In genomic region chr5:139177809-139178581, GRCh38 we compare ENCODE assay signal across 8 cellular contexts. TPM values are rescaled to one million over a fixed set of nuclear protein-coding genes. Genes with fewer than 3 reads are reported as not detected.
DNase-seq lines count a peak whose midpoint lies in the region; ATAC-seq and TF ChIP-seq lines count a peak whose summit lies in the region.

No MANE protein-coding gene starts in this region.

- CTCF ChIA-PET in activated CD8-positive, alpha-beta T cell treated with anti-CD3 and anti-CD28 coated beads, Interleukin-2, amount 10 ng/mL, durations not matched to agents 7 days and 5 days (lab: Charles Lee): interaction anchor here (0.7 kb wide), 1 partner anchor 50 kb away, joined by 3 read pairs; no protein-coding TSS in a partner anchor

- no peak overlapping the region for H4K91ac ChIP-seq in mesenchymal stem cell (ENCODE audit: low read length)

- H3K4me3 Mint-ChIP-seq in activated CD8-positive, alpha-beta T cell treated with anti-CD3 and anti-CD28 coated beads, Interleukin-2, amount 10 ng/mL, durations not matched to agents 7 days and 5 days: no peak overlapping the region

- peaks cover 4% of the 10 kb centered on the region for H3K4me1 Mint-ChIP-seq in activated CD8-positive, alpha-beta T cell treated with anti-CD3 and anti-CD28 coated beads, Interleukin-2, amount 10 ng/mL, durations not matched to agents 7 days and 5 days (ENCODE audit: low read depth)

- no peak overlapping the region for H3K4ac ChIP-seq in mesenchymal stem cell (ENCODE audit: low read depth in 1 of 2, low read length in 2 of 2)

- DNase-seq in HUDEP-2 (lab: John Stamatoyannopoulos, UW; ENCODE audit: unreplicated experiment in 76 of 76): peak in 57 of 76 experiments; percentile 11 to 71 (median 37)
- DNase-seq in activated CD8-positive, alpha-beta T cell treated with anti-CD3 and anti-CD28 coated beads, Interleukin-2, amount 10 ng/mL, durations not matched to agents 7 days and 5 days: no peak
- DNase-seq in mesenchymal stem cell: peak; percentile 29
- no peak for DNase-seq in kidney glomerular epithelial cell (lab: John Stamatoyannopoulos, UW)
- no peak for DNase-seq in effector CD4-positive, alpha-beta T cell
- DNase-seq in dedifferentiated amniotic fluid mesenchymal stem cell (ENCODE audit: extremely low spot score): no peak
- DNase-seq in GM20000 (ENCODE audit: low spot score): no peak

- H2AFZ ChIP-seq in mesenchymal stem cell (ENCODE audit: low read depth, low read length): no peak overlapping the region

- peaks cover 5% of the 10 kb centered on the region for H3K4me1 ChIP-seq in mesenchymal stem cell (ENCODE audit: control insufficient read depth, insufficient read depth, low read depth, low read length)

- H3K79me1 ChIP-seq in mesenchymal stem cell (replicated peaks; ENCODE audit: low read length, poor library complexity, severe bottlenecking): peaks cover 36% of the 10 kb centered on the region

- H3K36me3 ChIP-seq in mesenchymal stem cell (ENCODE audit: control insufficient read depth in 1 of 2, insufficient read depth in 2 of 2, low read depth in 1 of 2, low read length in 2 of 2): no peaks in the 10 kb centered on the region

- no peak overlapping the region for H3K23ac ChIP-seq in mesenchymal stem cell (ENCODE audit: low read length in 2 of 2)

- WGBS in mesenchymal stem cell: 100% methylated on average over 1 of the region's 1 CpG

- H2BK120ac ChIP-seq in mesenchymal stem cell (ENCODE audit: low read depth, low read length): no peak overlapping the region

- H3K9ac ChIP-seq in mesenchymal stem cell (ENCODE audit: low read length): peak overlapping the region; percentile 53

- H3K27ac ChIP-seq in mesenchymal stem cell (ENCODE audit: low read length, poor library complexity, severe bottlenecking): no peak overlapping the region

- no peak overlapping the region for H3K14ac ChIP-seq in mesenchymal stem cell (ENCODE audit: low read length in 2 of 2)

- no peak overlapping the region for H2BK5ac ChIP-seq in mesenchymal stem cell (ENCODE audit: low read depth, low read length, poor library complexity, severe bottlenecking)

- H3K18ac ChIP-seq in mesenchymal stem cell (ENCODE audit: low read depth in 1 of 2, low read length in 2 of 2): no peak overlapping the region

- no peaks in the 10 kb centered on the region for H3K9me3 ChIP-seq in mesenchymal stem cell (ENCODE audit: control insufficient read depth, low read length)

- no peak for TF ChIP-seq CTCF in GM20000 (IDR thresholded peaks at IDR 0.05; ENCODE audit: extremely low read depth, missing control alignments)

- no peak overlapping the region for H3K4me2 ChIP-seq in mesenchymal stem cell (ENCODE audit: low read length, poor library complexity, severe bottlenecking)

- no peak overlapping the region for H2BK15ac ChIP-seq in mesenchymal stem cell (ENCODE audit: low read depth, poor library complexity, severe bottlenecking)

- no peaks in the 10 kb centered on the region for H3K9me3 Mint-ChIP-seq in activated CD8-positive, alpha-beta T cell treated with anti-CD3 and anti-CD28 coated beads, Interleukin-2, amount 10 ng/mL, durations not matched to agents 7 days and 5 days (ENCODE audit: insufficient read depth)

- no peak overlapping the region for H2BK12ac ChIP-seq in mesenchymal stem cell (ENCODE audit: low read length in 2 of 2)

- peak overlapping the region; percentile 54 for H3K27ac Mint-ChIP-seq in activated CD8-positive, alpha-beta T cell treated with anti-CD3 and anti-CD28 coated beads, Interleukin-2, amount 10 ng/mL, durations not matched to agents 7 days and 5 days

- H3K27me3 ChIP-seq in mesenchymal stem cell (ENCODE audit: control insufficient read depth in 1 of 2, insufficient read depth in 1 of 2, low read length in 2 of 2): no peaks in the 10 kb centered on the region

- peak overlapping the region; percentile 35 for H4K8ac ChIP-seq in mesenchymal stem cell (ENCODE audit: low read length)

- H3K4me3 ChIP-seq in mesenchymal stem cell (ENCODE audit: insufficient read depth in 1 of 2, low read depth in 1 of 2, low read length in 2 of 2): peak overlapping the region in 1 of 2 experiments; percentile 15

- peak; percentile 68 for ATAC-seq in GM18907 (IDR thresholded peaks at IDR 0.05; ENCODE audit: unreplicated experiment)
- no peak for ATAC-seq in activated CD8-positive, alpha-beta T cell treated with anti-CD3 and anti-CD28 coated beads, Interleukin-2, amount 10 ng/mL, durations not matched to agents 7 days and 5 days

- H2AK5ac ChIP-seq in mesenchymal stem cell (ENCODE audit: low read length, severe bottlenecking): no peak overlapping the region

- POLR2A ChIA-PET in activated CD8-positive, alpha-beta T cell treated with anti-CD3 and anti-CD28 coated beads, Interleukin-2, amount 10 ng/mL, durations not matched to agents 7 days and 5 days (lab: Charles Lee): no interaction called here

- H3K27me3 Mint-ChIP-seq in activated CD8-positive, alpha-beta T cell treated with anti-CD3 and anti-CD28 coated beads, Interleukin-2, amount 10 ng/mL, durations not matched to agents 7 days and 5 days (ENCODE audit: low read depth): no peaks in the 10 kb centered on the region

- H3K36me3 Mint-ChIP-seq in activated CD8-positive, alpha-beta T cell treated with anti-CD3 and anti-CD28 coated beads, Interleukin-2, amount 10 ng/mL, durations not matched to agents 7 days and 5 days (ENCODE audit: low read depth): no peaks in the 10 kb centered on the region

RNA-seq across cellular contexts. Expression of gene SIL1, which starts 20.2 kb away (rescaled TPM):
- 10 to 100 TPM; 15.6 to 18.2 TPM for total RNA-seq in activated CD8-positive, alpha-beta T cell treated with anti-CD3 and anti-CD28 coated beads, Interleukin-2, amount 10 ng/mL, durations not matched to agents 7 days and 5 days
- polyA plus RNA-seq in mesenchymal stem cell (2013, experiment 1 of 2): 53.2 TPM
- 52.4 TPM for polyA plus RNA-seq in mesenchymal stem cell (2013, experiment 2 of 2)

Comparison
In these comparisons a context has a peak if more than half of its experiments do, and no peak if none do; other contexts are left out.
1. DNase-seq: peak in HUDEP-2 (57 of 76) and mesenchymal stem cell (single experiment); none in activated CD8-positive, alpha-beta T cell treated with anti-CD3 and anti-CD28 coated beads, Interleukin-2, amount 10 ng/mL, durations not matched to agents 7 days and 5 days (single experiment), kidney glomerular epithelial cell (single experiment), effector CD4-positive, alpha-beta T cell (single experiment), dedifferentiated amniotic fluid mesenchymal stem cell (single experiment) and GM20000 (single experiment).